Comparison of ENCODE assay signal across 11 cellular contexts in the genomic region with DNA sequence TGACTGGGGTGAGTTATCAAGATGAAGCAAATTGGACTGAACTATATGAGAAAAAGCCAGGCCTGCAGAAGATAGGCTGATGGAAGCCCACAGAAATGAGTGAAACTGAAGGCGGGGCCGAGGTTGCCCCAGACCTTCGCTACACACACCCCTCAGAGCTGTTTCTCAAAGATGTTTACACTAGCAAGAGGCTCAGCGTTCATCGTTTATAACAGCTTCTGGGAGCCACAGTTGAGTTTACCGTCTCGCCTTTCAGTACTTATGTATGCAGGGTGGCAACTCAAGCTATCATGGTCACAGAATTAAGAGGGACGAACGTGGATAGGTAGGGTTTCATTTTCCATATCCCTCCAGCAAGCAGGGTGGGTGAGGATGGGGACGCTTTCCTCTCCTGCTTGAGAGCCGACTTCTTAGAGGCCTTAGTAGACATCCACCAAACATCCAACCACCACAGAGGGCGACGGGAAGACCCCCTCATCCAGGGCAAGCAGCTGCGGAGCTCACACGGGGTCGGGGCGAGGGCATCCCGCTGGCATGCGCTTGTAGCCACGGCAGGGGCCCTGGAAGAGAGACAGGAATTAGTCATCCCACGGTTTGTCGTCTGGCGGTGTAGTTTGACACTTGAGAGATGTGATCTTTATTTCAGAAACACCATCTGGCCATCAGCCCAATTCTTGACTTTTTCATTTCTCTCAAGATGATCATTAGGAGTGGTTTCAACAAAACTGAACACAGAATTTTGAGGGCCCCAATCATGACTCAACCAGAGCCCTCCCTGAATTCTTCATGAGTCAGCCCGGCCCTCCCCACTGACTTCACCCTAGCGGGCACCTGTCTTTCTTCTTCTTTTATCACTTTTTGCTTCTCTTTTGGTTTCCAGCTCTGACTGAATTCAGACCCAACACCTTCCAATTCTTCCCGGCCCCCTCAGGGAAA.
DNase-seq lines count a peak whose midpoint lies in the region; ATAC-seq and TF ChIP-seq lines count a peak whose summit lies in the region.
"Had no signal": no experiment of that assay in that cellular context is flagged by ENCODE, and none has a peak within 500 bp of the region (broad histone marks: within the 10 kb centered on the region; RNA-seq: fewer than 3 reads in every experiment).

No MANE protein-coding gene starts in this region.

- H3K9me3 Mint-ChIP-seq in mesothelial cell of epicardium, result peaks cover 14% of the 10 kb centered on the region

- H3K27me3 ChIP-seq in adipocyte (replicated peaks; ENCODE audit: control insufficient read depth, insufficient read depth, low read length), result no peaks in the 10 kb centered on the region
- H3K27me3 ChIP-seq: thyroid gland had no signal

- H3K9ac ChIP-seq in adipocyte (ENCODE audit: low read length), result no peak overlapping the region

- DNase-seq in ELR (ENCODE audit: low read depth), result peak; percentile 19
- peak; percentile 81 for DNase-seq in M059J (ENCODE audit: low read depth)
- DNase-seq in adipocyte (ENCODE audit: low read depth), result peak; percentile 16
- DNase-seq in mesothelial cell of epicardium (ENCODE audit: low spot score in 2 of 2, unreplicated experiment in 2 of 2), result peak; percentile 15 to 35
- DNase-seq in NAMALWA (ENCODE audit: low spot score), result no peak
- DNase-seq in NCI-H1436 treated with DMSO at 0.1 percent for 48 hours (lab: John Stamatoyannopoulos, UW), result no peak
- DNase-seq: foreskin melanocyte, NCI-H526 had no signal

- no peak for TF ChIP-seq CTCF in mesothelial cell of epicardium (IDR thresholded peaks at IDR 0.05; ENCODE audit: unreplicated experiment)

- no peak overlapping the region for H3K4me3 Mint-ChIP-seq in mesothelial cell of epicardium

- H3K27me3 Mint-ChIP-seq in mesothelial cell of epicardium (ENCODE audit: low read depth), result no peaks in the 10 kb centered on the region

- peak overlapping the region; percentile 45 for H3K27ac Mint-ChIP-seq in mesothelial cell of epicardium

- no peaks in the 10 kb centered on the region for H3K36me3 ChIP-seq in adipocyte (ENCODE audit: control insufficient read depth, insufficient read depth, low read length, severe bottlenecking)
- H3K36me3 ChIP-seq: thyroid gland had no signal

- peaks cover 5% of the 10 kb centered on the region for H3K36me3 Mint-ChIP-seq in mesothelial cell of epicardium

- no peak for ATAC-seq in HG02970 (IDR thresholded peaks at IDR 0.05; ENCODE audit: low FRiP score, unreplicated experiment)
- ATAC-seq in HG03097 (IDR thresholded peaks at IDR 0.05; ENCODE audit: low FRiP score, unreplicated experiment), result no peak

- peaks cover 8% of the 10 kb centered on the region for H3K4me1 ChIP-seq in adipocyte (ENCODE audit: control insufficient read depth, insufficient read depth, low read length)

- no peak overlapping the region for H3K4me3 ChIP-seq in adipocyte (ENCODE audit: low read length)
- H3K4me3 ChIP-seq: thyroid gland had no signal

- H3K9me3 ChIP-seq in adipocyte (ENCODE audit: control insufficient read depth, low read length), result peaks cover 24% of the 10 kb centered on the region
- H3K9me3 ChIP-seq: thyroid gland had no signal

- peaks cover 29% of the 10 kb centered on the region for H3K4me1 Mint-ChIP-seq in mesothelial cell of epicardium

Comparison
In these comparisons a context has a peak if more than half of its experiments do, and no peak if none do; other contexts are left out.
1. DNase-seq: peak in ELR (single experiment), M059J (single experiment), adipocyte (single experiment) and mesothelial cell of epicardium (2 of 2); none in NAMALWA (single experiment) and NCI-H1436 treated with DMSO at 0.1 percent for 48 hours (single experiment).